Comparison of ENCODE assay signal across 17 cellular contexts in the genomic region with DNA sequence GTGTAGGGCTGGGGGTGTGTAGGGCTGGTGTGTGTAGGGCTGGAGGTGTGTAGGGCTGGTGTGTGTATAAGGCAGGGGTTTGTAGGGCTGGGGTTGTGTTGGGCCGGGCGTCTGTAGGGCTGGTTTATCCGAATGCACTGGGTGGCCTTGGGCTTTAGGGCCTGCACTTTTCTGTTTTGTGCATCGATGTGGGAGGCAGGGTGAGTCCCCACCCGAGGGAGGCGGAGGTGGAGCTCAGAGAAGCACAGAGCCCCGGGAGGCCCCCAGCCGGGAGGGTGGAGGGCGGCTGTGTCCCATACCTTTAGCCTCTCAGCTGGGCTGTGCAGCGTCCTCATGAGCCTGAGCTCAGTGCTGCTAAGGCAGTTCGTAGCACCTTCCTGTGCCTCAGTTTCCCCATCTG. TPM values are rescaled to one million over a fixed set of nuclear protein-coding genes. Genes with fewer than 3 reads are reported as not detected.
DNase-seq lines count a peak whose midpoint lies in the region; ATAC-seq and TF ChIP-seq lines count a peak whose summit lies in the region.
"Had no signal": no experiment of that assay in that cellular context is flagged by ENCODE, and none has a peak within 500 bp of the region (broad histone marks: within the 10 kb centered on the region; RNA-seq: fewer than 3 reads in every experiment).

No MANE protein-coding gene starts in this region.

- H3K27ac ChIP-seq in IMR-90 (ENCODE audit: insufficient read depth, low read length): no peak overlapping the region
- H3K27ac ChIP-seq: BLaER1, Peyer's patch had no signal

- H3K9me1 ChIP-seq in IMR-90 (ENCODE audit: insufficient read depth, low read length): peaks cover 33% of the 10 kb centered on the region

- dilution Hi-C loops in IMR-90 (cut with HindIII; ENCODE audit: low sequenced_read_pairs, unreplicated experiment): no loop called here

- no peak overlapping the region for H3K4ac ChIP-seq in IMR-90 (ENCODE audit: low read depth, low read length)

- H2AK9ac ChIP-seq in IMR-90 (replicated peaks; ENCODE audit: low read depth, low read length, poor library complexity): no peak overlapping the region

- H3K18ac ChIP-seq in IMR-90 (ENCODE audit: low read depth, low read length): no peak overlapping the region

- H3K9me3 Mint-ChIP-seq in CD14-positive monocyte: peaks cover 0 to 5% (median 1%) of the 10 kb centered on the region in 7 donors
- H3K9me3 Mint-ChIP-seq in glutamatergic neuron (ENCODE audit: unreplicated experiment): peaks cover 4% of the 10 kb centered on the region
- H3K9me3 Mint-ChIP-seq in stimulated activated effector memory CD8-positive, alpha-beta T cell treated with anti-CD3 and anti-CD28 coated beads, Interleukin-12 subunit alpha, Interleukin-12 subunit beta, amount 100 ng/mL, for 72 hours: no peaks in the 10 kb centered on the region
- peaks cover under 1% of the 10 kb centered on the region for H3K9me3 Mint-ChIP-seq in activated CD4-positive, alpha-beta T cell treated with anti-CD3 and anti-CD28 coated beads, Interleukin-2, amount 10 ng/mL, durations not matched to agents 7 days and 5 days
- H3K9me3 Mint-ChIP-seq: H9 had no signal

- no peak overlapping the region for H3K4me3 Mint-ChIP-seq in CD14-positive monocyte
- H3K4me3 Mint-ChIP-seq in glutamatergic neuron (ENCODE audit: unreplicated experiment): no peak overlapping the region
- H3K4me3 Mint-ChIP-seq in stimulated activated effector memory CD8-positive, alpha-beta T cell treated with anti-CD3 and anti-CD28 coated beads, Interleukin-12 subunit alpha, Interleukin-12 subunit beta, amount 100 ng/mL, for 72 hours: no peak overlapping the region
- H3K4me3 Mint-ChIP-seq in activated CD4-positive, alpha-beta T cell treated with anti-CD3 and anti-CD28 coated beads, Interleukin-2, amount 10 ng/mL, durations not matched to agents 7 days and 5 days: no peak overlapping the region
- H3K4me3 Mint-ChIP-seq: H9, IgD-negative memory B cell had no signal

- H3K36me3 Mint-ChIP-seq in CD14-positive monocyte (no peaks in the 10 kb centered on the region), glutamatergic neuron (ENCODE audit: unreplicated experiment) (no peaks in the 10 kb centered on the region)
- H3K36me3 Mint-ChIP-seq in stimulated activated effector memory CD8-positive, alpha-beta T cell treated with anti-CD3 and anti-CD28 coated beads, Interleukin-12 subunit alpha, Interleukin-12 subunit beta, amount 100 ng/mL, for 72 hours: no peaks in the 10 kb centered on the region
- H3K36me3 Mint-ChIP-seq in activated CD4-positive, alpha-beta T cell treated with anti-CD3 and anti-CD28 coated beads, Interleukin-2, amount 10 ng/mL, durations not matched to agents 7 days and 5 days (ENCODE audit: low read depth): no peaks in the 10 kb centered on the region
- H3K36me3 Mint-ChIP-seq: IgD-negative memory B cell had no signal

- H2BK15ac ChIP-seq in IMR-90 (ENCODE audit: low read depth, low read length): no peak overlapping the region

- H3K27ac Mint-ChIP-seq in CD14-positive monocyte (no peak overlapping the region), glutamatergic neuron (ENCODE audit: unreplicated experiment) (no peak overlapping the region)
- H3K27ac Mint-ChIP-seq in stimulated activated effector memory CD8-positive, alpha-beta T cell treated with anti-CD3 and anti-CD28 coated beads, Interleukin-12 subunit alpha, Interleukin-12 subunit beta, amount 100 ng/mL, for 72 hours: no peak overlapping the region
- H3K27ac Mint-ChIP-seq in activated CD4-positive, alpha-beta T cell treated with anti-CD3 and anti-CD28 coated beads, Interleukin-2, amount 10 ng/mL, durations not matched to agents 7 days and 5 days: no peak overlapping the region
- H3K27ac Mint-ChIP-seq: H9, IgD-negative memory B cell had no signal

- CTCF ChIA-PET in IMR-90 (lab: Yijun Ruan, JAX): no interaction called here
- CTCF ChIA-PET in activated CD4-positive, alpha-beta T cell treated with anti-CD3 and anti-CD28 coated beads, Interleukin-2, amount 10 ng/mL, durations not matched to agents 7 days and 5 days (lab: Charles Lee): no interaction called here

- POLR2A ChIA-PET in IMR-90 (lab: Charles Lee; ENCODE audit: unreplicated experiment): no interaction called here
- POLR2A ChIA-PET in activated CD4-positive, alpha-beta T cell treated with anti-CD3 and anti-CD28 coated beads, Interleukin-2, amount 10 ng/mL, durations not matched to agents 7 days and 5 days (lab: Charles Lee): no interaction called here

- no peak for TF ChIP-seq RAD21 in IMR-90 (IDR thresholded peaks at IDR 0.05; ENCODE audit: low read length)

- no peak overlapping the region for H2BK120ac ChIP-seq in IMR-90 (ENCODE audit: low read depth, low read length)

- 93% methylated on average over 3 of the region's 11 CpGs; no CpG with 5 or more reads in 1 of the 2 experiments for WGBS in IMR-90 (ENCODE audit: extremely low coverage in 2 of 2, insufficient read length in 1 of 2), 2 experiments

- H3K36me3 ChIP-seq in IMR-90 (ENCODE audit: control insufficient read depth, insufficient read depth, low read length): peaks cover 37% of the 10 kb centered on the region
- H3K36me3 ChIP-seq: Peyer's patch had no signal

- intact Hi-C loops in CD14-positive monocyte (cut with micrococcal nuclease): no loop called here
- intact Hi-C loops in IMR-90 (cut with micrococcal nuclease): no loop called here

- no peak overlapping the region for H4K5ac ChIP-seq in IMR-90 (ENCODE audit: low read depth, low read length)

- H3K14ac ChIP-seq in IMR-90 (replicated peaks; ENCODE audit: low read depth, low read length): no peak overlapping the region

- peaks cover 94% of the 10 kb centered on the region for H4K20me1 ChIP-seq in IMR-90 (ENCODE audit: insufficient read depth, low read length)

- DNase-seq in CD14-positive monocyte (ENCODE audit: low spot score): peak; percentile 41
- no peak for DNase-seq in IMR-90
- DNase-seq in glutamatergic neuron: peak; percentile 16
- no peak for DNase-seq in stimulated activated effector memory CD8-positive, alpha-beta T cell treated with anti-CD3 and anti-CD28 coated beads, Interleukin-12 subunit alpha, Interleukin-12 subunit beta, amount 100 ng/mL, for 72 hours (ENCODE audit: low spot score in 2 of 2)
- DNase-seq in NCI-H1105 treated with DMSO at 0.1 percent for 48 hours (lab: John Stamatoyannopoulos, UW): no peak
- no peak for DNase-seq in activated CD4-positive, alpha-beta T cell treated with anti-CD3 and anti-CD28 coated beads, Interleukin-2, amount 10 ng/mL, durations not matched to agents 7 days and 5 days
- DNase-seq in HUDEP-2 (lab: John Stamatoyannopoulos, UW; ENCODE audit: unreplicated experiment in 76 of 76): no peak
- no peak for DNase-seq in NCI-H187 (lab: John Stamatoyannopoulos, UW)
- DNase-seq: EL, H9, NCI-H1092, NCI-H1694, NCI-H69, SHP77 treated with DMSO at 0.1 percent for 48 hours had no signal

- H3K9me3 ChIP-seq in IMR-90 (ENCODE audit: control insufficient read depth, insufficient read depth, low read length): no peaks in the 10 kb centered on the region
- H3K9me3 ChIP-seq: Peyer's patch had no signal

- no peak for ATAC-seq in IMR-90 (ENCODE audit: low read depth)
- peak; percentile 9 for ATAC-seq in stimulated activated effector memory CD8-positive, alpha-beta T cell treated with anti-CD3 and anti-CD28 coated beads, Interleukin-12 subunit alpha, Interleukin-12 subunit beta, amount 100 ng/mL, for 72 hours

- H3K79me1 ChIP-seq in IMR-90 (ENCODE audit: low read depth in 1 of 2, low read length in 2 of 2): peaks cover 13 to 87% of the 10 kb centered on the region in 2 experiments; a peak in 3 of 4 replicates

- no peaks in the 10 kb centered on the region for H3K4me1 Mint-ChIP-seq in CD14-positive monocyte
- H3K4me1 Mint-ChIP-seq in glutamatergic neuron (ENCODE audit: low read depth, unreplicated experiment): peaks cover 3% of the 10 kb centered on the region
- H3K4me1 Mint-ChIP-seq in stimulated activated effector memory CD8-positive, alpha-beta T cell treated with anti-CD3 and anti-CD28 coated beads, Interleukin-12 subunit alpha, Interleukin-12 subunit beta, amount 100 ng/mL, for 72 hours: no peaks in the 10 kb centered on the region
- no peaks in the 10 kb centered on the region for H3K4me1 Mint-ChIP-seq in activated CD4-positive, alpha-beta T cell treated with anti-CD3 and anti-CD28 coated beads, Interleukin-2, amount 10 ng/mL, durations not matched to agents 7 days and 5 days
- H3K4me1 Mint-ChIP-seq: IgD-negative memory B cell had no signal

- H2BK20ac ChIP-seq in IMR-90 (ENCODE audit: low read depth, low read length): no peak overlapping the region

- H3K56ac ChIP-seq in IMR-90 (ENCODE audit: extremely low read depth, insufficient read depth, low read length): no peak overlapping the region

- 0 out of 2 replicates have a peak overlapping the region, but pooled peaks have one; percentile 24 for H2AK5ac ChIP-seq in IMR-90 (ENCODE audit: low read depth, low read length)

- H4K91ac ChIP-seq in IMR-90 (ENCODE audit: insufficient read depth, low read depth, low read length): no peak overlapping the region

- H3K4me3 ChIP-seq in IMR-90 (ENCODE audit: insufficient read depth, low read depth, low read length): no peak overlapping the region
- H3K4me3 ChIP-seq: BLaER1, Peyer's patch had no signal

- H3K4me2 ChIP-seq in IMR-90 (ENCODE audit: low read depth, low read length): no peak overlapping the region
- H3K4me2 ChIP-seq: BLaER1 had no signal

- in situ Hi-C loops in IMR-90 (cut with MboI; ENCODE audit: low sequenced_read_pairs): no loop called here

- peaks cover 0 to 8% (median 3%) of the 10 kb centered on the region in 3 donors for H3K27me3 Mint-ChIP-seq in CD14-positive monocyte (ENCODE audit: low read depth in 3 of 3)
- peaks cover 4% of the 10 kb centered on the region for H3K27me3 Mint-ChIP-seq in glutamatergic neuron (ENCODE audit: unreplicated experiment)
- H3K27me3 Mint-ChIP-seq in activated CD4-positive, alpha-beta T cell treated with anti-CD3 and anti-CD28 coated beads, Interleukin-2, amount 10 ng/mL, durations not matched to agents 7 days and 5 days: no peaks in the 10 kb centered on the region
- H3K27me3 Mint-ChIP-seq: IgD-negative memory B cell had no signal

- H4K8ac ChIP-seq in IMR-90 (ENCODE audit: low read depth in 2 of 2, low read length in 2 of 2): no peak overlapping the region

- H3K27me3 ChIP-seq in IMR-90 (ENCODE audit: control insufficient read depth, insufficient read depth, low read length): no peaks in the 10 kb centered on the region
- H3K27me3 ChIP-seq: BLaER1, Peyer's patch had no signal

- H3K23ac ChIP-seq in IMR-90 (ENCODE audit: low read depth, low read length): no peak overlapping the region

- no peak for TF ChIP-seq POLR2A in IMR-90 (IDR thresholded peaks at IDR 0.05; ENCODE audit: low read depth, low read length)

- H3K4me1 ChIP-seq in IMR-90 (ENCODE audit: control insufficient read depth, insufficient read depth, low read length): peaks cover 3% of the 10 kb centered on the region; the same call in 1 of the 2 replicates

- TF ChIP-seq CTCF in CD14-positive monocyte (IDR thresholded peaks at IDR 0.05): no peak
- TF ChIP-seq CTCF in IMR-90 (conservative IDR thresholded peaks at IDR 0.05; ENCODE audit: low read depth, low read length): no peak
- TF ChIP-seq CTCF in glutamatergic neuron (IDR thresholded peaks at IDR 0.05; ENCODE audit: partially characterized antibody, unreplicated experiment): no peak

- no peak overlapping the region for H3K9ac ChIP-seq in IMR-90 (ENCODE audit: low read depth, low read length)
- H3K9ac ChIP-seq: BLaER1 had no signal

- no peak overlapping the region for H2AFZ ChIP-seq in IMR-90 (replicated peaks; ENCODE audit: low read length, poor library complexity)

- no peak overlapping the region for H2BK5ac ChIP-seq in IMR-90 (ENCODE audit: low read depth, low read length, poor library complexity, severe bottlenecking)

- BruUV-seq in IMR-90 (replicated peaks; lab: Mats Ljungman, UMichigan): no TSS peak

RNA-seq across cellular contexts. Expression of a gene that starts 13.5 kb away (rescaled TPM):
- polyA plus RNA-seq in CD14-positive monocyte (not detected), IMR-90 (2012; rRNA removed) (154 and 173 TPM in 2 replicates)
- total RNA-seq in IMR-90 (2012; rRNA removed) (19.2 and 21.1 TPM in 2 replicates), glutamatergic neuron (ENCODE audit: unreplicated experiment) (28.9 TPM)
- 95.5 and 194 TPM in 2 replicates for polyA plus RNA-seq in IMR-90 (2012; cell fraction: cytosol; rRNA removed)
- 391 and 419 TPM in 2 replicates for polyA plus RNA-seq in IMR-90 (2012; cell fraction: nucleus; rRNA removed; ENCODE audit: low replicate concordance)
- total RNA-seq in activated CD4-positive, alpha-beta T cell treated with anti-CD3 and anti-CD28 coated beads, Interleukin-2, amount 10 ng/mL, durations not matched to agents 7 days and 5 days: under 1 TPM; 0.15 to 0.30 TPM
- polyA plus RNA-seq: IgD-negative memory B cell had no signal

Comparison
In these comparisons a context has a peak if more than half of its experiments do, and no peak if none do; other contexts are left out.
1. DNase-seq: peak in CD14-positive monocyte (single experiment) and glutamatergic neuron (single experiment); none in IMR-90 (single experiment), stimulated activated effector memory CD8-positive, alpha-beta T cell treated with anti-CD3 and anti-CD28 coated beads, Interleukin-12 subunit alpha, Interleukin-12 subunit beta, amount 100 ng/mL, for 72 hours (0 of 2), NCI-H1105 treated with DMSO at 0.1 percent for 48 hours (single experiment), activated CD4-positive, alpha-beta T cell treated with anti-CD3 and anti-CD28 coated beads, Interleukin-2, amount 10 ng/mL, durations not matched to agents 7 days and 5 days (single experiment), HUDEP-2 (0 of 76) and NCI-H187 (0 of 2).
2. RNA of a gene that starts 13.5 kb away (total RNA-seq): 28.9 TPM in glutamatergic neuron (single experiment) and 19.2 to 21.1 TPM in IMR-90; 0.15 to 0.30 TPM in activated CD4-positive, alpha-beta T cell treated with anti-CD3 and anti-CD28 coated beads, Interleukin-2, amount 10 ng/mL, durations not matched to agents 7 days and 5 days; every median in the first group is over 10 times any median in the second.